In genomic region chr4:52659016-52659721, GRCh38 we compare ENCODE assay signal across 8 cellular contexts. TPM values are rescaled to one million over a fixed set of nuclear protein-coding genes. Genes with fewer than 3 reads are reported as not detected.
DNase-seq lines count a peak whose midpoint lies in the region; ATAC-seq, FAIRE-seq and TF ChIP-seq lines count a peak whose summit lies in the region.

A gene with protein sequence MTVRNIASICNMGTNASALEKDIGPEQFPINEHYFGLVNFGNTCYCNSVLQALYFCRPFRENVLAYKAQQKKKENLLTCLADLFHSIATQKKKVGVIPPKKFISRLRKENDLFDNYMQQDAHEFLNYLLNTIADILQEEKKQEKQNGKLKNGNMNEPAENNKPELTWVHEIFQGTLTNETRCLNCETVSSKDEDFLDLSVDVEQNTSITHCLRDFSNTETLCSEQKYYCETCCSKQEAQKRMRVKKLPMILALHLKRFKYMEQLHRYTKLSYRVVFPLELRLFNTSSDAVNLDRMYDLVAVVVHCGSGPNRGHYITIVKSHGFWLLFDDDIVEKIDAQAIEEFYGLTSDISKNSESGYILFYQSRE (minus strand): TSS chr4:52659301. CDS start chr4:52659150, 151 bp downstream.

- peaks cover 3% of the 10 kb centered on the region for H3K27me3 Mint-ChIP-seq in nephron progenitor cell (ENCODE audit: low read depth, poor library complexity)

- peaks cover 46% of the 10 kb centered on the region for H3K4me1 Mint-ChIP-seq in nephron progenitor cell

- peaks cover 50% of the 10 kb centered on the region for H3K9me3 Mint-ChIP-seq in nephron progenitor cell

- peak within 1 kb of the TSS; percentile 78 for H3K4me3 ChIP-seq in fibroblast of villous mesenchyme (ENCODE audit: low read depth, low read length)

- peak within 1 kb of the TSS; percentile 87 for H3K4me3 Mint-ChIP-seq in nephron progenitor cell

- peak; percentile 89 for ATAC-seq in GM19463 (IDR thresholded peaks at IDR 0.05; ENCODE audit: unreplicated experiment)

- no peak for TF ChIP-seq CTCF in fibroblast of villous mesenchyme (IDR thresholded peaks at IDR 0.05; ENCODE audit: insufficient read depth, low read depth, low read length)
- no peak for TF ChIP-seq CTCF in nephron progenitor cell (IDR thresholded peaks at IDR 0.05)

- DNase-seq in DMS153 treated with DMSO at 0.1 percent for 48 hours (lab: John Stamatoyannopoulos, UW; ENCODE audit: unreplicated experiment) (peak; percentile 36), HK-2 (ENCODE audit: unreplicated experiment) (peak; percentile 79), RCC 7860 (ENCODE audit: low spot score) (peak; percentile 35), fibroblast of villous mesenchyme (ENCODE audit: low read depth) (peak; percentile 76), nephron progenitor cell (peak; percentile 80), superior temporal gyrus (ENCODE audit: extremely low spot score) (peak; percentile 66)
- DNase-seq in activated effector memory CD4-positive, alpha-beta T cell treated with anti-CD3 and anti-CD28 coated beads, Interleukin-2, amount 50 U/mL, for 16 hours = peak; percentile 84

- no peak for FAIRE-seq in RCC 7860 (lab: Jason Lieb, UNC)

- H3K27ac Mint-ChIP-seq in nephron progenitor cell = peak within 1 kb of the TSS; percentile 96

- H3K36me3 Mint-ChIP-seq in nephron progenitor cell (ENCODE audit: low read depth) = peaks cover 64% of the 10 kb centered on the region

RNA-seq across cellular contexts. Expression of the gene that starts here (rescaled TPM):
- 13.5 and 19.4 TPM in 2 replicates for total RNA-seq in fibroblast of villous mesenchyme

Comparison
In these comparisons a context has a peak if more than half of its experiments do, and no peak if none do; other contexts are left out.
1. Peak in every context shown above with its lines: DNase-seq, ATAC-seq and H3K4me3 ChIP-seq.